In genomic region chr12:45720069-45720468, GRCh38 we compare ENCODE assay signal across 27 cellular contexts.
"Had no signal": no experiment of that assay in that cellular context is flagged by ENCODE, and none has a peak within 500 bp of the region (broad histone marks: within the 10 kb centered on the region; RNA-seq: fewer than 3 reads in every experiment).

No MANE protein-coding gene starts in this region.

- ATAC-seq: activated CD8-positive, alpha-beta memory T cell treated with anti-CD3 and anti-CD28 coated beads, Interleukin-2, amount 10 ng/mL, durations not matched to agents 7 days and 5 days; gastrocnemius medialis; left cardiac atrium; right cardiac atrium had no signal

- H3K27ac Mint-ChIP-seq: activated B cell treated with CpG ODN at 0.5 μM for 24 hours; activated CD4-positive, alpha-beta memory T cell treated with anti-CD3 and anti-CD28 coated beads for 36 hours; activated CD8-positive, alpha-beta memory T cell treated with anti-CD3 and anti-CD28 coated beads, Interleukin-2, amount 10 ng/mL, durations not matched to agents 7 days and 5 days; activated naive CD4-positive, alpha-beta T cell treated with anti-CD3 and anti-CD28 coated beads, Interleukin-2, amount 10 ng/mL, durations not matched to agents 7 days and 5 days; T-cell; T-helper 2 cell treated with Interferon-gamma antibody and Interleukin-4, amounts not matched to agents 5 μg/mL and 100 μg/mL, for 36 hours had no signal

- H3K4me3 Mint-ChIP-seq: activated B cell treated with CpG ODN at 0.5 μM for 24 hours; activated CD4-positive, alpha-beta memory T cell treated with anti-CD3 and anti-CD28 coated beads for 36 hours; activated CD8-positive, alpha-beta memory T cell treated with anti-CD3 and anti-CD28 coated beads, Interleukin-2, amount 10 ng/mL, durations not matched to agents 7 days and 5 days; activated naive CD4-positive, alpha-beta T cell treated with anti-CD3 and anti-CD28 coated beads, Interleukin-2, amount 10 ng/mL, durations not matched to agents 7 days and 5 days; T-helper 2 cell treated with Interferon-gamma antibody and Interleukin-4, amounts not matched to agents 5 μg/mL and 100 μg/mL, for 36 hours had no signal

- H3K36me3 ChIP-seq: adrenal gland, ascending aorta, brain microvascular endothelial cell, esophagus squamous epithelium, gastrocnemius medialis, stomach, suprapubic skin, tibial nerve had no signal

- H3K27me3 Mint-ChIP-seq: activated B cell treated with CpG ODN at 0.5 μM for 24 hours; activated CD4-positive, alpha-beta memory T cell treated with anti-CD3 and anti-CD28 coated beads for 36 hours; activated CD8-positive, alpha-beta memory T cell treated with anti-CD3 and anti-CD28 coated beads, Interleukin-2, amount 10 ng/mL, durations not matched to agents 7 days and 5 days; activated naive CD4-positive, alpha-beta T cell treated with anti-CD3 and anti-CD28 coated beads, Interleukin-2, amount 10 ng/mL, durations not matched to agents 7 days and 5 days; T-cell had no signal

- H3K36me3 Mint-ChIP-seq: activated CD4-positive, alpha-beta memory T cell treated with anti-CD3 and anti-CD28 coated beads for 36 hours had no signal

- H3K27me3 ChIP-seq: adrenal gland, ascending aorta, brain microvascular endothelial cell, esophagus squamous epithelium, gastrocnemius medialis, stomach, suprapubic skin, tibial nerve had no signal

- H3K9me3 Mint-ChIP-seq: activated B cell treated with CpG ODN at 0.5 μM for 24 hours; activated CD4-positive, alpha-beta memory T cell treated with anti-CD3 and anti-CD28 coated beads for 36 hours; activated naive CD4-positive, alpha-beta T cell treated with anti-CD3 and anti-CD28 coated beads, Interleukin-2, amount 10 ng/mL, durations not matched to agents 7 days and 5 days; T-cell; T-helper 2 cell treated with Interferon-gamma antibody and Interleukin-4, amounts not matched to agents 5 μg/mL and 100 μg/mL, for 36 hours had no signal

- H3K4me3 ChIP-seq: adrenal gland, ascending aorta, esophagus squamous epithelium, gastrocnemius medialis, stomach, suprapubic skin, tibial nerve had no signal

- H3K9me3 ChIP-seq: adrenal gland, ascending aorta, esophagus squamous epithelium, gastrocnemius medialis, stomach, suprapubic skin, tibial nerve had no signal

- DNase-seq: activated B cell treated with CpG ODN at 0.5 μM for 24 hours; activated CD4-positive, alpha-beta memory T cell treated with anti-CD3 and anti-CD28 coated beads for 36 hours; activated CD4-positive, alpha-beta T cell treated with anti-CD3 and anti-CD28 coated beads for 48 hours; activated CD8-positive, alpha-beta memory T cell treated with anti-CD3 and anti-CD28 coated beads, Interleukin-2, amount 10 ng/mL, durations not matched to agents 7 days and 5 days; activated naive CD4-positive, alpha-beta T cell treated with anti-CD3 and anti-CD28 coated beads, Interleukin-2, amount 10 ng/mL, durations not matched to agents 7 days and 5 days; activated T-cell treated with anti-CD3 and anti-CD28 coated beads for 4 hours; adrenal gland; brain microvascular endothelial cell; caudate nucleus; dermis blood vessel endothelial cell; effector CD8-positive, alpha-beta T cell; esophagus squamous epithelium; gastrocnemius medialis; head of caudate nucleus; hypothalamus; islet precursor cell; left cardiac atrium; midbrain; nucleus accumbens; right cardiac atrium; stimulated activated CD4-positive, alpha-beta T cell treated with anti-CD3 and anti-CD28 coated beads, Interleukin-4, amount 100 ng/mL, for 24 hours; stomach; T-cell had no signal
